1 cellular context compared by ENCODE assay signal in the genomic region with DNA sequence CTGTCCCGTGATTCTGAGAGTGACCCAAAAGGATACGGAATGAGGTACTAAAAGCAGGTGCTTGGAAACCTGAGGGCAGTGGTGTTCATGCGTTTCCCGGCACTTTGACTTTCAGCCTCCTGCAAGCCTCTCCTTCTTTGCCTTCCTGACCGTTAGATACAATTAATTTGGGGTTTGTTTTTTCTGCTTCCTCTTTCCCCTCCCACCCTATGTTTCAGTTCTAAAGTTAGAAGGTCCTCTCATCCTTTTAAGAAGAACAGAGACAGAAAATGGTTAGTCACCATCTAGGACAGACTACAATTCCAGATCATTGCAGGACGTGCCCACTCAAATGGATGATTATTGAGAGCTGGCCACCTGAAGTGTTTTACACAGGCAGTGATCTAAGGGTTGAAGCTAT.
TF ChIP-seq lines count a peak whose summit lies in the region.

No MANE protein-coding gene starts in this region.

TF ChIP-seq in GM12878, 131 proteins besides CTCF, POLR2A, EP300 and RAD21:
- TF ChIP-seq RUNX3 (IDR thresholded peaks at IDR 0.05; ENCODE audit: low read length) (peak; percentile 56), POLR2AphosphoS2 (IDR thresholded peaks at IDR 0.05; ENCODE audit: low read depth, low read length) (no peak), SPI1 (IDR thresholded peaks at IDR 0.05; ENCODE audit: borderline replicate concordance, insufficient read depth, low read depth, low read length) (peak; percentile 76), CREM (IDR thresholded peaks at IDR 0.05; ENCODE audit: low read depth) (peak; percentile 51; the same call in 1 of the 2 replicates), NBN (IDR thresholded peaks at IDR 0.05) (no peak), NFIC (IDR thresholded peaks at IDR 0.05; ENCODE audit: low read depth, low read length) (peak; percentile 38; the same call in 1 of the 2 replicates), EZH2 (IDR thresholded peaks at IDR 0.05; ENCODE audit: borderline replicate concordance, control insufficient read depth, low read depth, low read length) (no peak), ZNF24 (IDR thresholded peaks at IDR 0.05) (no peak), ZZZ3 (IDR thresholded peaks at IDR 0.05; ENCODE audit: control insufficient read depth, insufficient read length, low read depth) (no peak), SMC3 (IDR thresholded peaks at IDR 0.05; ENCODE audit: borderline replicate concordance, low read length) (no peak), ETV6 (conservative IDR thresholded peaks at IDR 0.05 in 1 of 2, IDR thresholded peaks at IDR 0.05 in 1 of 2; ENCODE audit: borderline replicate concordance in 1 of 2, low read depth in 1 of 2) (peak in 1 of 2 experiments; percentile 37; a peak in 1 of 4 replicates), PAX8 (IDR thresholded peaks at IDR 0.05) (no peak), MEF2B (IDR thresholded peaks at IDR 0.05; ENCODE audit: partially characterized antibody, poor library complexity, severe bottlenecking) (peak; percentile 69), TBL1XR1 (IDR thresholded peaks at IDR 0.05; ENCODE audit: low read depth, low read length) (no peak), SREBF1 (IDR thresholded peaks at IDR 0.05; ENCODE audit: low read length) (no peak), SMAD5 (IDR thresholded peaks at IDR 0.05; ENCODE audit: low read depth) (no peak), NFXL1 (IDR thresholded peaks at IDR 0.05; ENCODE audit: borderline replicate concordance) (no peak), EGR1 (IDR thresholded peaks at IDR 0.05; ENCODE audit: borderline replicate concordance in 1 of 2, low read depth in 2 of 2, low read length in 2 of 2) (no peak), YBX1 (IDR thresholded peaks at IDR 0.05) (no peak), CBX5 (IDR thresholded peaks at IDR 0.05; ENCODE audit: low read depth) (no peak), MEF2A (IDR thresholded peaks at IDR 0.05; ENCODE audit: insufficient read depth, low read depth, low read length) (peak; percentile 89), ZNF384 (IDR thresholded peaks at IDR 0.05; ENCODE audit: borderline replicate concordance, low read depth, low read length) (no peak), CEBPB (IDR thresholded peaks at IDR 0.05; ENCODE audit: borderline replicate concordance in 1 of 2, low read depth in 2 of 2, low read length in 2 of 2) (no peak), IRF4 (IDR thresholded peaks at IDR 0.05; ENCODE audit: low read depth, low read length) (peak; percentile 46; the same call in 1 of the 2 replicates), MTA2 (IDR thresholded peaks at IDR 0.05; ENCODE audit: low read depth) (peak; percentile 73), CHD2 (IDR thresholded peaks at IDR 0.05; ENCODE audit: borderline replicate concordance, low read depth, low read length) (no peak), IKZF2 (IDR thresholded peaks at IDR 0.05) (peak; percentile 85 to 88), SIN3A (IDR thresholded peaks at IDR 0.05; ENCODE audit: low read depth, low read length) (no peak), RBBP5 (conservative IDR thresholded peaks at IDR 0.05) (no peak), MYC (IDR thresholded peaks at IDR 0.05; ENCODE audit: insufficient read depth, insufficient read length, insufficient replicate concordance, low read length, severe bottlenecking) (no peak), ZBED1 (IDR thresholded peaks at IDR 0.05; ENCODE audit: borderline replicate concordance) (no peak), ATF7 (IDR thresholded peaks at IDR 0.05; ENCODE audit: low read depth) (peak; percentile 58; the same call in 1 of the 2 replicates), SP1 (IDR thresholded peaks at IDR 0.05; ENCODE audit: low read depth, low read length) (no peak), NRF1 (conservative IDR thresholded peaks at IDR 0.05; ENCODE audit: low read depth, low read length) (no peak), JUNB (IDR thresholded peaks at IDR 0.05) (peak; percentile 49), JUND (IDR thresholded peaks at IDR 0.05; ENCODE audit: low read depth, low read length) (no peak), BHLHE40 (IDR thresholded peaks at IDR 0.05; ENCODE audit: borderline replicate concordance in 1 of 2, low read depth in 2 of 2, low read length in 1 of 2) (peak in 1 of 2 experiments; percentile 14; a peak in 2 of 4 replicates), IKZF1 (conservative IDR thresholded peaks at IDR 0.05) (peak; percentile 83), TCF7 (IDR thresholded peaks at IDR 0.05; ENCODE audit: borderline replicate concordance) (no peak), EED (IDR thresholded peaks at IDR 0.05; ENCODE audit: low read depth) (peak; percentile 87), MTA3 (IDR thresholded peaks at IDR 0.05; ENCODE audit: borderline replicate concordance, low read length) (no peak), SRF (IDR thresholded peaks at IDR 0.05; ENCODE audit: low read depth in 2 of 2, low read length in 2 of 2) (no peak), DPF2 (IDR thresholded peaks at IDR 0.05) (peak; percentile 69), RB1 (IDR thresholded peaks at IDR 0.05; ENCODE audit: borderline replicate concordance) (no peak), SMARCA5 (IDR thresholded peaks at IDR 0.05) (no peak), STAT3 (IDR thresholded peaks at IDR 0.05; ENCODE audit: low read depth, low read length) (no peak)
- TF ChIP-seq, protein P1, sequence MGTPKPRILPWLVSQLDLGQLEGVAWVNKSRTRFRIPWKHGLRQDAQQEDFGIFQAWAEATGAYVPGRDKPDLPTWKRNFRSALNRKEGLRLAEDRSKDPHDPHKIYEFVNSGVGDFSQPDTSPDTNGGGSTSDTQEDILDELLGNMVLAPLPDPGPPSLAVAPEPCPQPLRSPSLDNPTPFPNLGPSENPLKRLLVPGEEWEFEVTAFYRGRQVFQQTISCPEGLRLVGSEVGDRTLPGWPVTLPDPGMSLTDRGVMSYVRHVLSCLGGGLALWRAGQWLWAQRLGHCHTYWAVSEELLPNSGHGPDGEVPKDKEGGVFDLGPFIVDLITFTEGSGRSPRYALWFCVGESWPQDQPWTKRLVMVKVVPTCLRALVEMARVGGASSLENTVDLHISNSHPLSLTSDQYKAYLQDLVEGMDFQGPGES (IDR thresholded peaks at IDR 0.05): no peak
- TF ChIP-seq, protein P2, sequence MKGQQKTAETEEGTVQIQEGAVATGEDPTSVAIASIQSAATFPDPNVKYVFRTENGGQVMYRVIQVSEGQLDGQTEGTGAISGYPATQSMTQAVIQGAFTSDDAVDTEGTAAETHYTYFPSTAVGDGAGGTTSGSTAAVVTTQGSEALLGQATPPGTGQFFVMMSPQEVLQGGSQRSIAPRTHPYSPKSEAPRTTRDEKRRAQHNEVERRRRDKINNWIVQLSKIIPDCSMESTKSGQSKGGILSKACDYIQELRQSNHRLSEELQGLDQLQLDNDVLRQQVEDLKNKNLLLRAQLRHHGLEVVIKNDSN (IDR thresholded peaks at IDR 0.05; ENCODE audit: borderline replicate concordance, extremely low read length, insufficient read depth, low read depth, low read length): no peak
- TF ChIP-seq, protein P3, sequence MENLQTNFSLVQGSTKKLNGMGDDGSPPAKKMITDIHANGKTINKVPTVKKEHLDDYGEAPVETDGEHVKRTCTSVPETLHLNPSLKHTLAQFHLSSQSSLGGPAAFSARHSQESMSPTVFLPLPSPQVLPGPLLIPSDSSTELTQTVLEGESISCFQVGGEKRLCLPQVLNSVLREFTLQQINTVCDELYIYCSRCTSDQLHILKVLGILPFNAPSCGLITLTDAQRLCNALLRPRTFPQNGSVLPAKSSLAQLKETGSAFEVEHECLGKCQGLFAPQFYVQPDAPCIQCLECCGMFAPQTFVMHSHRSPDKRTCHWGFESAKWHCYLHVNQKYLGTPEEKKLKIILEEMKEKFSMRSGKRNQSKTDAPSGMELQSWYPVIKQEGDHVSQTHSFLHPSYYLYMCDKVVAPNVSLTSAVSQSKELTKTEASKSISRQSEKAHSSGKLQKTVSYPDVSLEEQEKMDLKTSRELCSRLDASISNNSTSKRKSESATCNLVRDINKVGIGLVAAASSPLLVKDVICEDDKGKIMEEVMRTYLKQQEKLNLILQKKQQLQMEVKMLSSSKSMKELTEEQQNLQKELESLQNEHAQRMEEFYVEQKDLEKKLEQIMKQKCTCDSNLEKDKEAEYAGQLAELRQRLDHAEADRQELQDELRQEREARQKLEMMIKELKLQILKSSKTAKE (IDR thresholded peaks at IDR 0.05; ENCODE audit: low read depth, poor library complexity, severe bottlenecking): peak; percentile 31
- TF ChIP-seq, protein P4, sequence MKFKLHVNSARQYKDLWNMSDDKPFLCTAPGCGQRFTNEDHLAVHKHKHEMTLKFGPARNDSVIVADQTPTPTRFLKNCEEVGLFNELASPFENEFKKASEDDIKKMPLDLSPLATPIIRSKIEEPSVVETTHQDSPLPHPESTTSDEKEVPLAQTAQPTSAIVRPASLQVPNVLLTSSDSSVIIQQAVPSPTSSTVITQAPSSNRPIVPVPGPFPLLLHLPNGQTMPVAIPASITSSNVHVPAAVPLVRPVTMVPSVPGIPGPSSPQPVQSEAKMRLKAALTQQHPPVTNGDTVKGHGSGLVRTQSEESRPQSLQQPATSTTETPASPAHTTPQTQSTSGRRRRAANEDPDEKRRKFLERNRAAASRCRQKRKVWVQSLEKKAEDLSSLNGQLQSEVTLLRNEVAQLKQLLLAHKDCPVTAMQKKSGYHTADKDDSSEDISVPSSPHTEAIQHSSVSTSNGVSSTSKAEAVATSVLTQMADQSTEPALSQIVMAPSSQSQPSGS (IDR thresholded peaks at IDR 0.05; ENCODE audit: low read length): peak; percentile 40
- TF ChIP-seq, protein P5, sequence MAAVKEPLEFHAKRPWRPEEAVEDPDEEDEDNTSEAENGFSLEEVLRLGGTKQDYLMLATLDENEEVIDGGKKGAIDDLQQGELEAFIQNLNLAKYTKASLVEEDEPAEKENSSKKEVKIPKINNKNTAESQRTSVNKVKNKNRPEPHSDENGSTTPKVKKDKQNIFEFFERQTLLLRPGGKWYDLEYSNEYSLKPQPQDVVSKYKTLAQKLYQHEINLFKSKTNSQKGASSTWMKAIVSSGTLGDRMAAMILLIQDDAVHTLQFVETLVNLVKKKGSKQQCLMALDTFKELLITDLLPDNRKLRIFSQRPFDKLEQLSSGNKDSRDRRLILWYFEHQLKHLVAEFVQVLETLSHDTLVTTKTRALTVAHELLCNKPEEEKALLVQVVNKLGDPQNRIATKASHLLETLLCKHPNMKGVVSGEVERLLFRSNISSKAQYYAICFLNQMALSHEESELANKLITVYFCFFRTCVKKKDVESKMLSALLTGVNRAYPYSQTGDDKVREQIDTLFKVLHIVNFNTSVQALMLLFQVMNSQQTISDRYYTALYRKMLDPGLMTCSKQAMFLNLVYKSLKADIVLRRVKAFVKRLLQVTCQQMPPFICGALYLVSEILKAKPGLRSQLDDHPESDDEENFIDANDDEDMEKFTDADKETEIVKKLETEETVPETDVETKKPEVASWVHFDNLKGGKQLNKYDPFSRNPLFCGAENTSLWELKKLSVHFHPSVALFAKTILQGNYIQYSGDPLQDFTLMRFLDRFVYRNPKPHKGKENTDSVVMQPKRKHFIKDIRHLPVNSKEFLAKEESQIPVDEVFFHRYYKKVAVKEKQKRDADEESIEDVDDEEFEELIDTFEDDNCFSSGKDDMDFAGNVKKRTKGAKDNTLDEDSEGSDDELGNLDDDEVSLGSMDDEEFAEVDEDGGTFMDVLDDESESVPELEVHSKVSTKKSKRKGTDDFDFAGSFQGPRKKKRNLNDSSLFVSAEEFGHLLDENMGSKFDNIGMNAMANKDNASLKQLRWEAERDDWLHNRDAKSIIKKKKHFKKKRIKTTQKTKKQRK (IDR thresholded peaks at IDR 0.05; ENCODE audit: low read depth, low read length): no peak
- TF ChIP-seq, protein P6, sequence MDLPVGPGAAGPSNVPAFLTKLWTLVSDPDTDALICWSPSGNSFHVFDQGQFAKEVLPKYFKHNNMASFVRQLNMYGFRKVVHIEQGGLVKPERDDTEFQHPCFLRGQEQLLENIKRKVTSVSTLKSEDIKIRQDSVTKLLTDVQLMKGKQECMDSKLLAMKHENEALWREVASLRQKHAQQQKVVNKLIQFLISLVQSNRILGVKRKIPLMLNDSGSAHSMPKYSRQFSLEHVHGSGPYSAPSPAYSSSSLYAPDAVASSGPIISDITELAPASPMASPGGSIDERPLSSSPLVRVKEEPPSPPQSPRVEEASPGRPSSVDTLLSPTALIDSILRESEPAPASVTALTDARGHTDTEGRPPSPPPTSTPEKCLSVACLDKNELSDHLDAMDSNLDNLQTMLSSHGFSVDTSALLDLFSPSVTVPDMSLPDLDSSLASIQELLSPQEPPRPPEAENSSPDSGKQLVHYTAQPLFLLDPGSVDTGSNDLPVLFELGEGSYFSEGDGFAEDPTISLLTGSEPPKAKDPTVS (IDR thresholded peaks at IDR 0.05; ENCODE audit: low read depth, low read length): no peak
- TF ChIP-seq, protein P7, sequence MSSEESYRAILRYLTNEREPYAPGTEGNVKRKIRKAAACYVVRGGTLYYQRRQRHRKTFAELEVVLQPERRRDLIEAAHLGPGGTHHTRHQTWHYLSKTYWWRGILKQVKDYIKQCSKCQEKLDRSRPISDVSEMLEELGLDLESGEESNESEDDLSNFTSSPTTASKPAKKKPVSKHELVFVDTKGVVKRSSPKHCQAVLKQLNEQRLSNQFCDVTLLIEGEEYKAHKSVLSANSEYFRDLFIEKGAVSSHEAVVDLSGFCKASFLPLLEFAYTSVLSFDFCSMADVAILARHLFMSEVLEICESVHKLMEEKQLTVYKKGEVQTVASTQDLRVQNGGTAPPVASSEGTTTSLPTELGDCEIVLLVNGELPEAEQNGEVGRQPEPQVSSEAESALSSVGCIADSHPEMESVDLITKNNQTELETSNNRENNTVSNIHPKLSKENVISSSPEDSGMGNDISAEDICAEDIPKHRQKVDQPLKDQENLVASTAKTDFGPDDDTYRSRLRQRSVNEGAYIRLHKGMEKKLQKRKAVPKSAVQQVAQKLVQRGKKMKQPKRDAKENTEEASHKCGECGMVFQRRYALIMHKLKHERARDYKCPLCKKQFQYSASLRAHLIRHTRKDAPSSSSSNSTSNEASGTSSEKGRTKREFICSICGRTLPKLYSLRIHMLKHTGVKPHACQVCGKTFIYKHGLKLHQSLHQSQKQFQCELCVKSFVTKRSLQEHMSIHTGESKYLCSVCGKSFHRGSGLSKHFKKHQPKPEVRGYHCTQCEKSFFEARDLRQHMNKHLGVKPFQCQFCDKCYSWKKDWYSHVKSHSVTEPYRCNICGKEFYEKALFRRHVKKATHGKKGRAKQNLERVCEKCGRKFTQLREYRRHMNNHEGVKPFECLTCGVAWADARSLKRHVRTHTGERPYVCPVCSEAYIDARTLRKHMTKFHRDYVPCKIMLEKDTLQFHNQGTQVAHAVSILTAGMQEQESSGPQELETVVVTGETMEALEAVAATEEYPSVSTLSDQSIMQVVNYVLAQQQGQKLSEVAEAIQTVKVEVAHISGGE (CRISPR knock-in tag; IDR thresholded peaks at IDR 0.05): no peak
TF ChIP-seq in GM12878: peak in this region for 18.
